ENCODE assay signal across 25 cellular contexts in the genomic region with DNA sequence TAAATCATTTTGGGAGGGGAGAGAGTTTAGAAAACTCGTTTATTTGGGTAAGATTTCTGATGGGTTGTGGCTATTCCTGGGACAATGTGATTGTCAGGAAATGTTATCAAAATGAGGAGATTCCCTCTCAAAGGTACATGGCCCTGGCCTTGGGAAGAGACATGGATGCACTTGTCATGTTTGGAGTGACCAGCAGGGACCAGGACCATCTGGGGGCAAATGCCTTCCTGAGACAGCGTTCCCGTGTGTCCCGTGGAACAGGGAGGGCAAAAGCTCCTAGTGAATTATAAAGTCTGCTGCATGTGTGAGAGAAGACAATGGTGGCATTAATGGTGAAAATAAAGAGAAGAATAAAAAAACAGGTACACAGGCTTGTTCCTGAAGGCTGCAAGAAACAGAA.
"Had no signal": no experiment of that assay in that cellular context is flagged by ENCODE, and none has a peak within 500 bp of the region (broad histone marks: within the 10 kb centered on the region; RNA-seq: fewer than 3 reads in every experiment).

No MANE protein-coding gene starts in this region.

- H3K27ac Mint-ChIP-seq: activated CD4-positive, alpha-beta memory T cell treated with anti-CD3 and anti-CD28 coated beads, Interleukin-2, amount 10 ng/mL, durations not matched to agents 7 days and 5 days; activated CD8-positive, alpha-beta memory T cell treated with anti-CD3 and anti-CD28 coated beads, Interleukin-2, amount 10 ng/mL, durations not matched to agents 7 days and 5 days; activated naive CD4-positive, alpha-beta T cell treated with anti-CD3 and anti-CD28 coated beads for 36 hours; activated T-helper 17 cell treated with anti-CD3 and anti-CD28 coated beads, Interleukin-2, amount 50 U/mL, for 72 hours; immature natural killer cell; stimulated activated naive CD8-positive, alpha-beta T cell treated with anti-CD3 and anti-CD28 coated beads, Interleukin-15, amount 100 ng/mL, for 72 hours; T-helper 2 cell treated with Interferon-gamma antibody and Interleukin-4, amounts not matched to agents 5 μg/mL and 100 μg/mL, for 36 hours had no signal

- H3K36me3 Mint-ChIP-seq: activated CD8-positive, alpha-beta memory T cell treated with anti-CD3 and anti-CD28 coated beads, Interleukin-2, amount 10 ng/mL, durations not matched to agents 7 days and 5 days; immature natural killer cell had no signal

- H3K4me1 ChIP-seq: prostate gland had no signal

- H3K9me3 ChIP-seq: esophagus muscularis mucosa, left ventricle myocardium inferior, prostate gland, right atrium auricular region, suprapubic skin, transverse colon, vagina had no signal

- H3K4me1 Mint-ChIP-seq: activated T-helper 17 cell treated with anti-CD3 and anti-CD28 coated beads, Interleukin-2, amount 50 U/mL, for 72 hours; stimulated activated naive CD8-positive, alpha-beta T cell treated with anti-CD3 and anti-CD28 coated beads, Interleukin-15, amount 100 ng/mL, for 72 hours had no signal

- H3K27me3 ChIP-seq: right atrium auricular region, vagina had no signal

- H3K9me3 Mint-ChIP-seq: activated CD4-positive, alpha-beta memory T cell treated with anti-CD3 and anti-CD28 coated beads, Interleukin-2, amount 10 ng/mL, durations not matched to agents 7 days and 5 days; activated naive CD4-positive, alpha-beta T cell treated with anti-CD3 and anti-CD28 coated beads for 36 hours; activated T-helper 17 cell treated with anti-CD3 and anti-CD28 coated beads, Interleukin-2, amount 50 U/mL, for 72 hours; immature natural killer cell; neural crest cell; stimulated activated naive CD8-positive, alpha-beta T cell treated with anti-CD3 and anti-CD28 coated beads, Interleukin-15, amount 100 ng/mL, for 72 hours; T-helper 2 cell treated with Interferon-gamma antibody and Interleukin-4, amounts not matched to agents 5 μg/mL and 100 μg/mL, for 36 hours had no signal

- H3K4me3 ChIP-seq: esophagus muscularis mucosa, left ventricle myocardium inferior, prostate gland, right atrium auricular region, skin epidermis, suprapubic skin, transverse colon, vagina had no signal

- H3K27ac ChIP-seq: esophagus muscularis mucosa, left ventricle myocardium inferior, prostate gland, right atrium auricular region, skin epidermis, suprapubic skin, transverse colon, vagina had no signal

- FAIRE-seq: endothelial cell of umbilical vein had no signal

- DNase-seq: activated CD4-positive, alpha-beta memory T cell treated with anti-CD3 and anti-CD28 coated beads, Interleukin-2, amount 10 ng/mL, durations not matched to agents 7 days and 5 days; activated CD4-positive, alpha-beta T cell treated with anti-CD3 and anti-CD28 coated beads for 48 hours; activated CD4-positive, CD25-positive, alpha-beta regulatory T cell; activated CD8-positive, alpha-beta memory T cell treated with anti-CD3 and anti-CD28 coated beads, Interleukin-2, amount 10 ng/mL, durations not matched to agents 7 days and 5 days; activated naive CD4-positive, alpha-beta T cell treated with anti-CD3 and anti-CD28 coated beads for 36 hours; cerebellar nuclear complex; cortex of kidney; effector CD4-positive, alpha-beta T cell; immature natural killer cell; kidney glomerular epithelial cell; left ventricle myocardium inferior; mammary epithelial cell; stimulated activated CD4-positive, alpha-beta T cell treated with anti-CD3 and anti-CD28 coated beads, Interleukin-2, amount 100 ng/mL, for 48 hours; stimulated activated naive CD8-positive, alpha-beta T cell treated with anti-CD3 and anti-CD28 coated beads, Interleukin-15, amount 100 ng/mL, for 72 hours; transverse colon had no signal

- H3K4me3 Mint-ChIP-seq: activated CD4-positive, alpha-beta memory T cell treated with anti-CD3 and anti-CD28 coated beads, Interleukin-2, amount 10 ng/mL, durations not matched to agents 7 days and 5 days; activated CD8-positive, alpha-beta memory T cell treated with anti-CD3 and anti-CD28 coated beads, Interleukin-2, amount 10 ng/mL, durations not matched to agents 7 days and 5 days; activated naive CD4-positive, alpha-beta T cell treated with anti-CD3 and anti-CD28 coated beads for 36 hours; activated T-helper 17 cell treated with anti-CD3 and anti-CD28 coated beads, Interleukin-2, amount 50 U/mL, for 72 hours; immature natural killer cell; neural crest cell; stimulated activated naive CD8-positive, alpha-beta T cell treated with anti-CD3 and anti-CD28 coated beads, Interleukin-15, amount 100 ng/mL, for 72 hours; T-helper 2 cell treated with Interferon-gamma antibody and Interleukin-4, amounts not matched to agents 5 μg/mL and 100 μg/mL, for 36 hours had no signal

- H3K36me3 ChIP-seq: esophagus muscularis mucosa, left ventricle myocardium inferior, prostate gland, right atrium auricular region, suprapubic skin, transverse colon, vagina had no signal
